In genomic region chr5:133957591-133957990, GRCh38 we compare ENCODE assay signal across 11 cellular contexts.
DNase-seq lines count a peak whose midpoint lies in the region; ATAC-seq and TF ChIP-seq lines count a peak whose summit lies in the region.
"Had no signal": no experiment of that assay in that cellular context is flagged by ENCODE, and none has a peak within 500 bp of the region (broad histone marks: within the 10 kb centered on the region; RNA-seq: fewer than 3 reads in every experiment).

No MANE protein-coding gene starts in this region.

- H3K27ac Mint-ChIP-seq in activated naive CD4-positive, alpha-beta T cell treated with anti-CD3 and anti-CD28 coated beads, Interleukin-2, amount 50 U/mL, for 24 hours = peak overlapping the region; percentile 65
- H3K27ac Mint-ChIP-seq in stimulated activated naive CD8-positive, alpha-beta T cell treated with anti-CD3 and anti-CD28 coated beads, Interleukin-15, amount 100 ng/mL, for 72 hours = peak overlapping the region; percentile 6 to 84

- H3F3A ChIP-seq in MM.1S (ENCODE audit: insufficient read depth, low read length) = peaks cover 8% of the 10 kb centered on the region; the same call in 1 of the 2 replicates

- ATAC-seq in GM21825 (IDR thresholded peaks at IDR 0.05; ENCODE audit: unreplicated experiment) = peak; percentile 73
- ATAC-seq in stimulated activated naive CD8-positive, alpha-beta T cell treated with anti-CD3 and anti-CD28 coated beads, Interleukin-15, amount 100 ng/mL, for 72 hours = peak; percentile 74

- no peaks in the 10 kb centered on the region for H3K9me2 ChIP-seq in MM.1S (replicated peaks; ENCODE audit: insufficient read depth, low read length)

- H3K79me2 ChIP-seq in MM.1S (ENCODE audit: low read length) = 0 out of 2 replicates have a peak, but pooled peaks cover 3% of the 10 kb centered on the region

- H3K27me3 ChIP-seq in MM.1S (replicated peaks; ENCODE audit: insufficient read depth, low read length) (no peaks in the 10 kb centered on the region), WERI-Rb-1 (ENCODE audit: insufficient read depth, low read depth, severe bottlenecking) (no peaks in the 10 kb centered on the region), brain microvascular endothelial cell (replicated peaks) (no peaks in the 10 kb centered on the region)

- no peak overlapping the region; the same call in 1 of the 2 replicates for H3K4me3 ChIP-seq in MM.1S (ENCODE audit: low read length)
- no peak overlapping the region for H3K4me3 ChIP-seq in WERI-Rb-1 (ENCODE audit: low read depth, low read length)
- H3K4me3 ChIP-seq in brain microvascular endothelial cell (ENCODE audit: low read depth, low read length) = no peak overlapping the region

- no peak overlapping the region for H2AFZ ChIP-seq in MM.1S (ENCODE audit: low read length)

- H3K4me2 ChIP-seq in MM.1S (ENCODE audit: low read depth, low read length) = peak overlapping the region; percentile 60

- H3K4me1 Mint-ChIP-seq in activated naive CD4-positive, alpha-beta T cell treated with anti-CD3 and anti-CD28 coated beads, Interleukin-2, amount 50 U/mL, for 24 hours = peaks cover 33% of the 10 kb centered on the region
- H3K4me1 Mint-ChIP-seq in stimulated activated naive CD8-positive, alpha-beta T cell treated with anti-CD3 and anti-CD28 coated beads, Interleukin-15, amount 100 ng/mL, for 72 hours = peaks cover 41% of the 10 kb centered on the region

- no peak for DNase-seq in activated naive CD4-positive, alpha-beta T cell treated with anti-CD3 and anti-CD28 coated beads, Interleukin-2, amount 50 U/mL, for 16 hours
- DNase-seq in MM.1S (peak; percentile 57), NCI-H446 (lab: John Stamatoyannopoulos, UW) (no peak), WERI-Rb-1 (no peak), brain microvascular endothelial cell (no peak)
- no peak for DNase-seq in stimulated activated naive CD8-positive, alpha-beta T cell treated with anti-CD3 and anti-CD28 coated beads, Interleukin-15, amount 100 ng/mL, for 72 hours
- DNase-seq: NCI-H226, trophoblast cell had no signal

- no peak for TF ChIP-seq CTCF in MM.1S (IDR thresholded peaks at IDR 0.05; ENCODE audit: low read length)
- no peak for TF ChIP-seq CTCF in WERI-Rb-1 (IDR thresholded peaks at IDR 0.05; ENCODE audit: low read depth, low read length)
- no peak for TF ChIP-seq CTCF in brain microvascular endothelial cell (IDR thresholded peaks at IDR 0.05; ENCODE audit: low read depth, low read length, missing control alignments)

- H3K36me3 Mint-ChIP-seq in activated naive CD4-positive, alpha-beta T cell treated with anti-CD3 and anti-CD28 coated beads, Interleukin-2, amount 50 U/mL, for 24 hours = peaks cover 18% of the 10 kb centered on the region

- H3K4me3 Mint-ChIP-seq in activated naive CD4-positive, alpha-beta T cell treated with anti-CD3 and anti-CD28 coated beads, Interleukin-2, amount 50 U/mL, for 24 hours = no peak overlapping the region
- H3K4me3 Mint-ChIP-seq in stimulated activated naive CD8-positive, alpha-beta T cell treated with anti-CD3 and anti-CD28 coated beads, Interleukin-15, amount 100 ng/mL, for 72 hours = peak overlapping the region; percentile 24 to 40
- H3K4me3 Mint-ChIP-seq: mesothelial cell of epicardium had no signal

- in situ Hi-C loops in brain microvascular endothelial cell (cut with HindIII; ENCODE audit: low pct_ligation_motif_present, low sequenced_read_pairs) = no loop called here

- H3K4me1 ChIP-seq in MM.1S (ENCODE audit: low read length) = peaks cover 13% of the 10 kb centered on the region

- H3K36me3 ChIP-seq in MM.1S (replicated peaks; ENCODE audit: insufficient read depth, low read length) (no peaks in the 10 kb centered on the region; the same call in 1 of the 2 replicates), WERI-Rb-1 (peaks cover 33% of the 10 kb centered on the region), brain microvascular endothelial cell (replicated peaks) (peaks cover 27% of the 10 kb centered on the region)

- no peak overlapping the region for H3K9ac ChIP-seq in MM.1S (ENCODE audit: low read length)

- H3K9me3 ChIP-seq in MM.1S (replicated peaks; ENCODE audit: insufficient read depth, low read length) (no peaks in the 10 kb centered on the region), WERI-Rb-1 (ENCODE audit: severe bottlenecking) (no peaks in the 10 kb centered on the region)

- H3K27ac ChIP-seq in MM.1S (ENCODE audit: low read length) (peak overlapping the region; percentile 56; the same call in 1 of the 2 replicates), WERI-Rb-1 (no peak overlapping the region), brain microvascular endothelial cell (no peak overlapping the region)

- no peaks in the 10 kb centered on the region for H3K27me3 Mint-ChIP-seq in activated naive CD4-positive, alpha-beta T cell treated with anti-CD3 and anti-CD28 coated beads, Interleukin-2, amount 50 U/mL, for 24 hours
- no peaks in the 10 kb centered on the region for H3K27me3 Mint-ChIP-seq in stimulated activated naive CD8-positive, alpha-beta T cell treated with anti-CD3 and anti-CD28 coated beads, Interleukin-15, amount 100 ng/mL, for 72 hours

- no peaks in the 10 kb centered on the region for H4K20me1 ChIP-seq in MM.1S (ENCODE audit: insufficient read depth, low read length)

- no peaks in the 10 kb centered on the region for H3K9me3 Mint-ChIP-seq in activated naive CD4-positive, alpha-beta T cell treated with anti-CD3 and anti-CD28 coated beads, Interleukin-2, amount 50 U/mL, for 24 hours
- peaks cover 0 to 1% of the 10 kb centered on the region in 2 donors for H3K9me3 Mint-ChIP-seq in stimulated activated naive CD8-positive, alpha-beta T cell treated with anti-CD3 and anti-CD28 coated beads, Interleukin-15, amount 100 ng/mL, for 72 hours
- H3K9me3 Mint-ChIP-seq: mesothelial cell of epicardium had no signal
